22 cellular contexts compared by ENCODE assay signal in the genomic region with DNA sequence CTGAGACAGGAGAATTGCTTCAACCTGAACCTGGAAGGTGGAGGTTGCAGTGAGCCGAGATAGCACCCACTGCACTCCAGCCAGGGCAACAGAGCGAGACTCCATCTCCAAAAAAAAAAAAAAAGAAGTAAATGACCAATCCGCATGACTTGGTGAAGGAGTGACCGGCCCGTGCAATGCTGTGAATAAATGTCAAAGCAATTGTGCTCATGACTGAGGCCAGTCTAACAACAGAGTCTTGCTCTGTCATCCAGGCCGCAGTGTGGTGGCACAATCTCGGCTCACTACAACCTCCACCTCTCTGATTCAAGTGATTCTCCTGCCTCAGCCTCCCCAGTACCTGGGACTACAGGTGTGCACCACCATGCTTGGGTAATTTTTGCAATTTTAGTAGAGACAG.
"Had no signal": no experiment of that assay in that cellular context is flagged by ENCODE, and none has a peak within 500 bp of the region (broad histone marks: within the 10 kb centered on the region; RNA-seq: fewer than 3 reads in every experiment).

No MANE protein-coding gene starts in this region.

- H3K9me3 ChIP-seq: esophagus squamous epithelium, testis had no signal

- H3K27me3 ChIP-seq: testis had no signal

- H3K4me3 ChIP-seq: esophagus squamous epithelium, smooth muscle cell, testis had no signal

- ATAC-seq: activated CD8-positive, alpha-beta T cell treated with anti-CD3 and anti-CD28 coated beads for 36 hours; activated naive CD8-positive, alpha-beta T cell treated with anti-CD3 and anti-CD28 coated beads, Interleukin-2, amount 50 U/mL, for 24 hours; activated T-cell treated with anti-CD3 and anti-CD28 coated beads, Interleukin-2, amount 50 U/mL, for 4 hours; activated T-helper 17 cell treated with anti-CD3 and anti-CD28 coated beads, Interleukin-2, amount 50 U/mL, for 72 hours; left ventricle myocardium superior; natural killer cell; stimulated activated naive B cell treated with anti-CD40 and anti-IgM and Interleukin-4, amounts not matched to agents 10 μg/mL and 1 μg/mL and 100 μg/mL, for 72 hours; WTC11 had no signal

- DNase-seq: activated CD4-positive, alpha-beta T cell treated with anti-CD3 and anti-CD28 coated beads, Interleukin-2, amount 10 ng/mL, durations not matched to agents 7 days and 5 days; activated CD8-positive, alpha-beta T cell treated with anti-CD3 and anti-CD28 coated beads for 36 hours; activated gamma-delta T cell treated with Interleukin-2 at 50 U/mL for 16 hours; activated naive CD8-positive, alpha-beta T cell treated with anti-CD3 and anti-CD28 coated beads, Interleukin-2, amount 50 U/mL, for 24 hours; activated T-cell treated with anti-CD3 and anti-CD28 coated beads, Interleukin-2, amount 50 U/mL, for 4 hours; amygdala; esophagus squamous epithelium; foreskin melanocyte; glutamatergic neuron; left ventricle myocardium superior; mammary epithelial cell; natural killer cell; retina; stimulated activated CD4-positive, alpha-beta T cell treated with anti-CD3 and anti-CD28 coated beads, Interleukin-1b, Interleukin-23, amount 100 ng/mL, for 48 hours; stimulated activated naive B cell treated with anti-CD40 and anti-IgM and Interleukin-4, amounts not matched to agents 10 μg/mL and 1 μg/mL and 100 μg/mL, for 72 hours; T-helper 2 cell; testis; trophoblast cell had no signal

- H3K4me2 ChIP-seq: smooth muscle cell had no signal

- FAIRE-seq: islet of Langerhans had no signal

- H3K36me3 ChIP-seq: esophagus squamous epithelium had no signal

- H3K27ac ChIP-seq: esophagus squamous epithelium had no signal
